1 cellular context compared by ENCODE assay signal in genomic region chr19:38596057-38596981, GRCh38.
TF ChIP-seq lines count a peak whose summit lies in the region.

No MANE protein-coding gene starts in this region.

TF ChIP-seq in SK-N-SH treated with all-trans-retinoic acid at 6 μM for 48 hours, 23 proteins besides CTCF, POLR2A, EP300 and RAD21 (continued from another document):
- TF ChIP-seq ARNTL (CRISPR knock-in tag; IDR thresholded peaks at IDR 0.05; ENCODE audit: borderline replicate concordance, low read depth) (no peak), CSDC2 (CRISPR knock-in tag; IDR thresholded peaks at IDR 0.05) (no peak), ZFP3 (CRISPR knock-in tag; IDR thresholded peaks at IDR 0.05) (no peak), ZC3H10 (CRISPR knock-in tag; IDR thresholded peaks at IDR 0.05) (no peak), ZFP30 (CRISPR knock-in tag; IDR thresholded peaks at IDR 0.05) (no peak), ISL1 (CRISPR knock-in tag; IDR thresholded peaks at IDR 0.05) (no peak), TCF4 (CRISPR knock-in tag; IDR thresholded peaks at IDR 0.05; ENCODE audit: borderline replicate concordance) (no peak), ZNF70 (CRISPR knock-in tag; IDR thresholded peaks at IDR 0.05) (no peak), SNAI2 (CRISPR knock-in tag; IDR thresholded peaks at IDR 0.05) (no peak)
